Comparison of ENCODE assay signal across 8 cellular contexts in the genomic region with DNA sequence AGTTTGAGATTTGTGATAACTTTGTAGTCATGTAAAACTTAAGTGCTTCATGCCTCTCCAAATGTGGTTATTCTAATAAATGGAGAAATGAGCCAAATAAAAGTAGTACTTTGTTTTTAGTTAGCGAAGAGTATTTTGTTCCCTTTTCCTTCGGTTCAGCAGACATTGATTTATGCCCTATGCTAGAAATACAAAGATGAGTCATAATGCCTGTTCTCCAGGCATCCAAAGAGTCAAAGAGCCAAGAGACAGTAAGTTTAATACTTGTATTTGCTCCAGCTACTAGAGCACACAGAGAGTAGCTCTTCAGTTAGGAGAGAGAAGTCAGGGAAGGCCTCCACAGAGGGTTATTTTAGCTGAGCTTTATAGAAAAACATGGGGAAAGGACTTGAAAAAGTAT. TPM values are rescaled to one million over a fixed set of nuclear protein-coding genes. Genes with fewer than 3 reads are reported as not detected.
DNase-seq lines count a peak whose midpoint lies in the region; FAIRE-seq and TF ChIP-seq lines count a peak whose summit lies in the region.
"Had no signal": no experiment of that assay in that cellular context is flagged by ENCODE, and none has a peak within 500 bp of the region (broad histone marks: within the 10 kb centered on the region; RNA-seq: fewer than 3 reads in every experiment).

No MANE protein-coding gene starts in this region.

- H3K27me3 ChIP-seq in astrocyte (ENCODE audit: insufficient read depth, low read length) (no peaks in the 10 kb centered on the region), kidney epithelial cell (ENCODE audit: control insufficient read depth, insufficient read depth, low read length) (no peaks in the 10 kb centered on the region)

- H3K27ac ChIP-seq in astrocyte (ENCODE audit: low read depth, low read length): peak overlapping the region; percentile 4

- peaks cover 35% of the 10 kb centered on the region for H3K4me1 Mint-ChIP-seq in HFFc6 (ENCODE audit: low read depth)
- H3K4me1 Mint-ChIP-seq in astrocyte (ENCODE audit: low read depth, unreplicated experiment): peaks cover 11% of the 10 kb centered on the region
- H3K4me1 Mint-ChIP-seq in type B pancreatic cell (ENCODE audit: unreplicated experiment): peaks cover 5% of the 10 kb centered on the region

- H3K36me3 Mint-ChIP-seq in HFFc6 (ENCODE audit: low read depth) (peaks cover 24% of the 10 kb centered on the region), astrocyte (ENCODE audit: low read depth, unreplicated experiment) (peaks cover 14% of the 10 kb centered on the region), type B pancreatic cell (peaks cover 16% of the 10 kb centered on the region)

- peaks cover 13% of the 10 kb centered on the region for H3K36me3 ChIP-seq in astrocyte (ENCODE audit: insufficient read depth, low read length)
- no peaks in the 10 kb centered on the region for H3K36me3 ChIP-seq in kidney epithelial cell (ENCODE audit: control insufficient read depth, insufficient read depth, low read length)

- H3K4me3 Mint-ChIP-seq in HFFc6 (peak overlapping the region; percentile 43), astrocyte (ENCODE audit: unreplicated experiment) (no peak overlapping the region), type B pancreatic cell (no peak overlapping the region)

- no peaks in the 10 kb centered on the region for H3K4me1 ChIP-seq in astrocyte (ENCODE audit: insufficient read depth, low read length)

- no peaks in the 10 kb centered on the region for H3K9me3 Mint-ChIP-seq in HFFc6
- no peaks in the 10 kb centered on the region for H3K9me3 Mint-ChIP-seq in astrocyte (ENCODE audit: unreplicated experiment)
- H3K9me3 Mint-ChIP-seq in type B pancreatic cell: peaks cover 4% of the 10 kb centered on the region

- H3K9ac ChIP-seq in astrocyte (ENCODE audit: low read length): no peak overlapping the region

- H3K4me3 ChIP-seq in astrocyte (ENCODE audit: insufficient read depth, low read depth, low read length) (no peak overlapping the region), kidney epithelial cell (ENCODE audit: low read depth, low read length) (no peak overlapping the region)

- FAIRE-seq in astrocyte (lab: Jason Lieb, UNC): peak; percentile 84

- H4K20me1 ChIP-seq in astrocyte (ENCODE audit: insufficient read depth, low read length): no peaks in the 10 kb centered on the region

- peak; percentile 78 for DNase-seq in HFFc6
- peak; percentile 77 for DNase-seq in astrocyte (ENCODE audit: low read depth)
- peak; percentile 18 for DNase-seq in kidney epithelial cell (ENCODE audit: low read depth)
- no peak for DNase-seq in type B pancreatic cell (ENCODE audit: extremely low spot score, unreplicated experiment)
- DNase-seq in NCI-H524 treated with DMSO at 0.1 percent for 48 hours (lab: John Stamatoyannopoulos, UW): no peak
- no peak for DNase-seq in cerebellum (ENCODE audit: low spot score)
- DNase-seq in GM19240 (ENCODE audit: insufficient read length, low spot score): no peak
- DNase-seq: NCI-H774 had no signal

- no peaks in the 10 kb centered on the region for H3K79me2 ChIP-seq in astrocyte (ENCODE audit: insufficient read depth, low read length)

- TF ChIP-seq CTCF in HFFc6 (IDR thresholded peaks at IDR 0.05) (no peak), astrocyte (IDR thresholded peaks at IDR 0.05; ENCODE audit: insufficient read depth, low read depth, low read length) (no peak), kidney epithelial cell (IDR thresholded peaks at IDR 0.05; ENCODE audit: insufficient read depth, low read length, poor library complexity, severe bottlenecking) (no peak), type B pancreatic cell (conservative IDR thresholded peaks at IDR 0.05) (no peak)

- H3K27me3 Mint-ChIP-seq in HFFc6 (ENCODE audit: insufficient read depth) (no peaks in the 10 kb centered on the region), astrocyte (ENCODE audit: low read depth, unreplicated experiment) (no peaks in the 10 kb centered on the region), type B pancreatic cell (no peaks in the 10 kb centered on the region)

- peak overlapping the region; percentile 21 for H3K4me2 ChIP-seq in astrocyte (ENCODE audit: low read length)

- no peaks in the 10 kb centered on the region for H3K9me3 ChIP-seq in astrocyte (ENCODE audit: insufficient read depth, low read depth, low read length)

- H3K27ac Mint-ChIP-seq in HFFc6 (peak overlapping the region; percentile 77), astrocyte (ENCODE audit: unreplicated experiment) (no peak overlapping the region), type B pancreatic cell (peak overlapping the region; percentile 44)

- H2AFZ ChIP-seq in astrocyte (ENCODE audit: low read depth, low read length): no peak overlapping the region

RNA-seq across cellular contexts. Expression of gene PLAC8, which starts 38.8 kb away (rescaled TPM):
- total RNA-seq in HFFc6 (2021; fragmentation: NEBNext Ultra II Directional; extraction: Animal tissue kit (Norgen Biotek cat#: 25700)): 1 to 10 TPM; 1.8 to 7.4 (median 5.7) TPM
- 19.5 and 27.8 TPM in 2 replicates for total RNA-seq in astrocyte
- 0.21 TPM in 1 of 2 replicates, not detected in the other for total RNA-seq in kidney epithelial cell
- total RNA-seq in type B pancreatic cell (ENCODE audit: low replicate concordance): 38.4 and 60.9 TPM in 2 replicates
- total RNA-seq in cerebellum: 0.82 TPM

RNA-seq across cellular contexts. Expression of gene COPS4, which starts 40.7 kb away (rescaled TPM):
- 10 to 100 TPM; 56.4 to 73.6 (median 69.2) TPM for total RNA-seq in HFFc6 (2021; fragmentation: NEBNext Ultra II Directional; extraction: Animal tissue kit (Norgen Biotek cat#: 25700))
- total RNA-seq in astrocyte: 35.2 and 39.3 TPM in 2 replicates
- total RNA-seq in kidney epithelial cell: 27.6 and 39.5 TPM in 2 replicates
- 26.0 and 34.4 TPM in 2 replicates for total RNA-seq in type B pancreatic cell (ENCODE audit: low replicate concordance)
- total RNA-seq in cerebellum: 101 TPM

Comparison
In these comparisons a context has a peak if more than half of its experiments do, and no peak if none do; other contexts are left out.
1. DNase-seq: peak in HFFc6 (single experiment), astrocyte (single experiment) and kidney epithelial cell (single experiment); none in type B pancreatic cell (single experiment), NCI-H524 treated with DMSO at 0.1 percent for 48 hours (single experiment), cerebellum (single experiment) and GM19240 (single experiment).